Comparison of ENCODE assay signal across 20 cellular contexts in the genomic region with DNA sequence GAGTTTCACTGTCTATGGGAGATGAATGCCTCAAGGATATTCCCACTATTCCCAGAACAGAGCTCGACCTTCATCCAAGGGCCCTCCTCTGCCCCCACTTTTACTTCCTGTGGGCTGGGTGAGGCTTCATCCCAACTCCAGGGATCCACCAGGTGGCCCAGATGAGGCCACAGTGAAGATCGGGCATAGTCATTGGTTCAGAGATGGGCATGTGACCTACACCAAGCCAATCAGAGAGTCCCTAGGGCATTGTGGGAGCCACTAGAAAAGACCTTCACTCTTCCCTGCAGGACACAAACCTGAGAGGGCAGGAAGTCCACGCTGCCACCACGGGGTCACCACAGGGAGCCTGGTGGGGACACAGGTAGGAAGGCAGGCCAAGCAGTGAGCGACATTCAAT.
DNase-seq lines count a peak whose midpoint lies in the region; ATAC-seq, FAIRE-seq and TF ChIP-seq lines count a peak whose summit lies in the region.
"Had no signal": no experiment of that assay in that cellular context is flagged by ENCODE, and none has a peak within 500 bp of the region (broad histone marks: within the 10 kb centered on the region; RNA-seq: fewer than 3 reads in every experiment).

No MANE protein-coding gene starts in this region.

- H3K9ac ChIP-seq in HepG2 (ENCODE audit: insufficient read depth, low read depth, low read length), result no peak overlapping the region

- H2AFZ ChIP-seq in HepG2 (ENCODE audit: low read length), result no peak overlapping the region

- H3K9me3 Mint-ChIP-seq in osteocyte (ENCODE audit: unreplicated experiment), result peaks cover 17% of the 10 kb centered on the region

- WGBS in HepG2 (ENCODE audit: low lambda C conversion rate), result 95% methylated on average over 5 of the region's 5 CpGs
- WGBS in right lobe of liver (ENCODE audit: insufficient coverage, low coverage, low lambda C conversion rate, missing lambda C conversion rate), result 90% methylated on average over 5 of the region's 5 CpGs

- TF ChIP-seq POLR2A in HepG2 (IDR thresholded peaks at IDR 0.05; ENCODE audit: insufficient read depth in 1 of 2, low read depth in 2 of 2, low read length in 2 of 2) (no peak), right lobe of liver (IDR thresholded peaks at IDR 0.05) (no peak)

- no peak for TF ChIP-seq RAD21 in HepG2 (CRISPR knock-in tag; IDR thresholded peaks at IDR 0.05)

- no TSS peak for BruUV-seq in HepG2 (replicated peaks; lab: Mats Ljungman, UMichigan)

- in situ Hi-C loops in HepG2 (cut with HindIII; ENCODE audit: extremely low pct_ligation_motif_present, low pct_unique_long_range_greater_than_20kb), result no loop called here

- TF ChIP-seq CTCF in HepG2 (CRISPR knock-in tag; IDR thresholded peaks at IDR 0.05), result no peak
- no peak for TF ChIP-seq CTCF in right lobe of liver (IDR thresholded peaks at IDR 0.05)
- TF ChIP-seq CTCF in osteocyte (IDR thresholded peaks at IDR 0.05), result no peak

- H3K27me3 Mint-ChIP-seq in osteocyte (ENCODE audit: unreplicated experiment), result no peaks in the 10 kb centered on the region

- H3K4me3 ChIP-seq in HepG2 (replicated peaks in 1 of 3; ENCODE audit: insufficient read depth in 1 of 3, low read depth in 2 of 3, low read length in 3 of 3) (no peak overlapping the region), right lobe of liver (no peak overlapping the region)
- H3K4me3 ChIP-seq: Peyer's patch had no signal

- no peak overlapping the region for H3K27ac Mint-ChIP-seq in osteocyte (ENCODE audit: unreplicated experiment)
- H3K27ac Mint-ChIP-seq: CD8-positive, alpha-beta memory T cell had no signal

- no peaks in the 10 kb centered on the region for H3K36me3 Mint-ChIP-seq in osteocyte (ENCODE audit: unreplicated experiment)

- CTCF ChIA-PET in HepG2 (lab: Yijun Ruan, JAX; ENCODE audit: low intra/inter-chr PET ratio, low total read pairs), result no interaction called here

- peaks cover 8% of the 10 kb centered on the region for H3K4me1 Mint-ChIP-seq in osteocyte (ENCODE audit: unreplicated experiment)

- DNase-seq in HepG2 (ENCODE audit: low spot score) (no peak), right lobe of liver (no peak), osteocyte (ENCODE audit: extremely low spot score, unreplicated experiment) (peak; percentile 38)
- DNase-seq in central memory CD4-positive, alpha-beta T cell, result no peak
- DNase-seq: ACHN; C1 segment of cervical spinal cord; CD8-positive, alpha-beta memory T cell; DMS79; Kasumi-1; MM.1S; NCI-H1092; NCI-H2081; NK-92 treated with Interleukin-12 subunit alpha and Interleukin-12 subunit beta, amount 100 ng/mL, for 24 hours; Peyer's patch had no signal

- H3K4me1 ChIP-seq in HepG2 (ENCODE audit: insufficient read depth, low read length), result peaks cover 82% of the 10 kb centered on the region
- no peaks in the 10 kb centered on the region for H3K4me1 ChIP-seq in right lobe of liver
- H3K4me1 ChIP-seq: Peyer's patch had no signal

- ATAC-seq in HepG2, result no peak
- no peak for ATAC-seq in right lobe of liver
- ATAC-seq in HG03045 (IDR thresholded peaks at IDR 0.05; ENCODE audit: unreplicated experiment), result no peak
- ATAC-seq in GM18868 (IDR thresholded peaks at IDR 0.05; ENCODE audit: unreplicated experiment), result no peak
- ATAC-seq: Right ventricle myocardium inferior had no signal

- intact Hi-C loops in HepG2 (cut with micrococcal nuclease; ENCODE audit: unreplicated experiment) (no loop called here), right lobe of liver (cut with DNase I) (no loop called here)

- no peak for FAIRE-seq in HepG2 (lab: Jason Lieb, UNC)
- FAIRE-seq: GM12892, H1 had no signal

- H3K27ac ChIP-seq in HepG2 (ENCODE audit: extremely low read length, insufficient read depth, low read length), result no peak overlapping the region
- no peak overlapping the region for H3K27ac ChIP-seq in right lobe of liver
- H3K27ac ChIP-seq in angular gyrus (ENCODE audit: low read depth, low read length), result peak overlapping the region; percentile 49
- H3K27ac ChIP-seq: Peyer's patch had no signal

- H4K20me1 ChIP-seq in HepG2 (ENCODE audit: insufficient read depth, low read length), result no peaks in the 10 kb centered on the region

- no peak for TF ChIP-seq EP300 in HepG2 (IDR thresholded peaks at IDR 0.05; ENCODE audit: low read depth in 2 of 2, low read length in 2 of 2)
- TF ChIP-seq EP300 in HepG2 (CRISPR knock-in tag; IDR thresholded peaks at IDR 0.05; ENCODE audit: borderline replicate concordance), result no peak

- POLR2A ChIA-PET in HepG2 (lab: Yijun Ruan, JAX), result no interaction called here

- H3K36me3 ChIP-seq in HepG2 (replicated peaks in 1 of 2; ENCODE audit: control insufficient read depth in 1 of 2, insufficient read depth in 2 of 2, low read length in 2 of 2) (no peaks in the 10 kb centered on the region; a peak in 1 of 5 replicates), right lobe of liver (no peaks in the 10 kb centered on the region)
- H3K36me3 ChIP-seq: Peyer's patch had no signal

- no peak overlapping the region for H3K4me3 Mint-ChIP-seq in osteocyte (ENCODE audit: unreplicated experiment)
- H3K4me3 Mint-ChIP-seq: CD8-positive, alpha-beta memory T cell had no signal

- H3K27me3 ChIP-seq in HepG2 (ENCODE audit: control insufficient read depth in 1 of 2, insufficient read depth in 2 of 2, low read length in 2 of 2), result no peaks in the 10 kb centered on the region
- no peaks in the 10 kb centered on the region for H3K27me3 ChIP-seq in right lobe of liver
- H3K27me3 ChIP-seq: Peyer's patch had no signal

- H3K4me2 ChIP-seq in HepG2 (ENCODE audit: low read depth, low read length), result no peak overlapping the region

- H3K79me2 ChIP-seq in HepG2 (ENCODE audit: insufficient read depth, low read length), result no peaks in the 10 kb centered on the region

- H3K9me3 ChIP-seq in HepG2 (ENCODE audit: low read length) (peaks cover 25% of the 10 kb centered on the region), right lobe of liver (no peaks in the 10 kb centered on the region)
- H3K9me3 ChIP-seq: Peyer's patch had no signal

TF ChIP-seq in HepG2, 621 proteins besides CTCF, POLR2A, EP300 and RAD21 (continues in another document):
- TF ChIP-seq TRIM24 (CRISPR knock-in tag; IDR thresholded peaks at IDR 0.05) (no peak), ZMYM4 (CRISPR knock-in tag; IDR thresholded peaks at IDR 0.05) (peak; percentile 39; the same call in 1 of the 2 replicates), MATR3 (CRISPR knock-in tag; IDR thresholded peaks at IDR 0.05) (no peak), ZFP82 (CRISPR knock-in tag; IDR thresholded peaks at IDR 0.05; ENCODE audit: borderline replicate concordance) (no peak)
- TF ChIP-seq, protein P1, sequence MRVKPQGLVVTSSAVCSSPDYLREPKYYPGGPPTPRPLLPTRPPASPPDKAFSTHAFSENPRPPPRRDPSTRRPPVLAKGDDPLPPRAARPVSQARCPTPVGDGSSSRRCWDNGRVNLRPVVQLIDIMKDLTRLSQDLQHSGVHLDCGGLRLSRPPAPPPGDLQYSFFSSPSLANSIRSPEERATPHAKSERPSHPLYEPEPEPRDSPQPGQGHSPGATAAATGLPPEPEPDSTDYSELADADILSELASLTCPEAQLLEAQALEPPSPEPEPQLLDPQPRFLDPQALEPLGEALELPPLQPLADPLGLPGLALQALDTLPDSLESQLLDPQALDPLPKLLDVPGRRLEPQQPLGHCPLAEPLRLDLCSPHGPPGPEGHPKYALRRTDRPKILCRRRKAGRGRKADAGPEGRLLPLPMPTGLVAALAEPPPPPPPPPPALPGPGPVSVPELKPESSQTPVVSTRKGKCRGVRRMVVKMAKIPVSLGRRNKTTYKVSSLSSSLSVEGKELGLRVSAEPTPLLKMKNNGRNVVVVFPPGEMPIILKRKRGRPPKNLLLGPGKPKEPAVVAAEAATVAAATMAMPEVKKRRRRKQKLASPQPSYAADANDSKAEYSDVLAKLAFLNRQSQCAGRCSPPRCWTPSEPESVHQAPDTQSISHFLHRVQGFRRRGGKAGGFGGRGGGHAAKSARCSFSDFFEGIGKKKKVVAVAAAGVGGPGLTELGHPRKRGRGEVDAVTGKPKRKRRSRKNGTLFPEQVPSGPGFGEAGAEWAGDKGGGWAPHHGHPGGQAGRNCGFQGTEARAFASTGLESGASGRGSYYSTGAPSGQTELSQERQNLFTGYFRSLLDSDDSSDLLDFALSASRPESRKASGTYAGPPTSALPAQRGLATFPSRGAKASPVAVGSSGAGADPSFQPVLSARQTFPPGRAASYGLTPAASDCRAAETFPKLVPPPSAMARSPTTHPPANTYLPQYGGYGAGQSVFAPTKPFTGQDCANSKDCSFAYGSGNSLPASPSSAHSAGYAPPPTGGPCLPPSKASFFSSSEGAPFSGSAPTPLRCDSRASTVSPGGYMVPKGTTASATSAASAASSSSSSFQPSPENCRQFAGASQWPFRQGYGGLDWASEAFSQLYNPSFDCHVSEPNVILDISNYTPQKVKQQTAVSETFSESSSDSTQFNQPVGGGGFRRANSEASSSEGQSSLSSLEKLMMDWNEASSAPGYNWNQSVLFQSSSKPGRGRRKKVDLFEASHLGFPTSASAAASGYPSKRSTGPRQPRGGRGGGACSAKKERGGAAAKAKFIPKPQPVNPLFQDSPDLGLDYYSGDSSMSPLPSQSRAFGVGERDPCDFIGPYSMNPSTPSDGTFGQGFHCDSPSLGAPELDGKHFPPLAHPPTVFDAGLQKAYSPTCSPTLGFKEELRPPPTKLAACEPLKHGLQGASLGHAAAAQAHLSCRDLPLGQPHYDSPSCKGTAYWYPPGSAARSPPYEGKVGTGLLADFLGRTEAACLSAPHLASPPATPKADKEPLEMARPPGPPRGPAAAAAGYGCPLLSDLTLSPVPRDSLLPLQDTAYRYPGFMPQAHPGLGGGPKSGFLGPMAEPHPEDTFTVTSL (CRISPR knock-in tag; IDR thresholded peaks at IDR 0.05; ENCODE audit: borderline replicate concordance), result 0 out of 2 replicates have a peak, but pooled peaks have one; percentile 19
